In the genomic region with DNA sequence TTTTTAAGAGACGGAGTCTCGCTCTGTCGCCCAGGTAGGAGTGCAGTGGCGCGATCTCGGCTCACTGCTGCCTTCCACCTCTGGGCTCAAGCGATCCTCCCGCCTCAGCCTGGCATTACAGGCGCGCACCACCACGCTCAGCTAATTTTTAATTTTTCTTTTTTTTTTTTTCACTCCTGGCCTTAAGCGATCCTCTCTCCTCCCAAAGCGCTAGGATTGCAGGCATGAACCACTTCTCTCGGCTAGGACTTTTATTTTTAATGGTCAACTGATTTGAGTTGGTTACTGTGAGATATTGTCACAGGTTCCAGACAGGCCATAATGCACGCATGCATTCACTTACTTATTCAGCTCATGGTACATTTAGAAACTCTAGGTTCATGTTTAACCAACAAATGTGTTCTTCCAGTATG, we compare ENCODE assay signal across 1 cellular context.
TF ChIP-seq lines count a peak whose summit lies in the region.

No MANE protein-coding gene starts in this region.

TF ChIP-seq in K562, 482 proteins besides CTCF, POLR2A, EP300 and RAD21 (continued from another document and continues in another):
- TF ChIP-seq, protein P1, sequence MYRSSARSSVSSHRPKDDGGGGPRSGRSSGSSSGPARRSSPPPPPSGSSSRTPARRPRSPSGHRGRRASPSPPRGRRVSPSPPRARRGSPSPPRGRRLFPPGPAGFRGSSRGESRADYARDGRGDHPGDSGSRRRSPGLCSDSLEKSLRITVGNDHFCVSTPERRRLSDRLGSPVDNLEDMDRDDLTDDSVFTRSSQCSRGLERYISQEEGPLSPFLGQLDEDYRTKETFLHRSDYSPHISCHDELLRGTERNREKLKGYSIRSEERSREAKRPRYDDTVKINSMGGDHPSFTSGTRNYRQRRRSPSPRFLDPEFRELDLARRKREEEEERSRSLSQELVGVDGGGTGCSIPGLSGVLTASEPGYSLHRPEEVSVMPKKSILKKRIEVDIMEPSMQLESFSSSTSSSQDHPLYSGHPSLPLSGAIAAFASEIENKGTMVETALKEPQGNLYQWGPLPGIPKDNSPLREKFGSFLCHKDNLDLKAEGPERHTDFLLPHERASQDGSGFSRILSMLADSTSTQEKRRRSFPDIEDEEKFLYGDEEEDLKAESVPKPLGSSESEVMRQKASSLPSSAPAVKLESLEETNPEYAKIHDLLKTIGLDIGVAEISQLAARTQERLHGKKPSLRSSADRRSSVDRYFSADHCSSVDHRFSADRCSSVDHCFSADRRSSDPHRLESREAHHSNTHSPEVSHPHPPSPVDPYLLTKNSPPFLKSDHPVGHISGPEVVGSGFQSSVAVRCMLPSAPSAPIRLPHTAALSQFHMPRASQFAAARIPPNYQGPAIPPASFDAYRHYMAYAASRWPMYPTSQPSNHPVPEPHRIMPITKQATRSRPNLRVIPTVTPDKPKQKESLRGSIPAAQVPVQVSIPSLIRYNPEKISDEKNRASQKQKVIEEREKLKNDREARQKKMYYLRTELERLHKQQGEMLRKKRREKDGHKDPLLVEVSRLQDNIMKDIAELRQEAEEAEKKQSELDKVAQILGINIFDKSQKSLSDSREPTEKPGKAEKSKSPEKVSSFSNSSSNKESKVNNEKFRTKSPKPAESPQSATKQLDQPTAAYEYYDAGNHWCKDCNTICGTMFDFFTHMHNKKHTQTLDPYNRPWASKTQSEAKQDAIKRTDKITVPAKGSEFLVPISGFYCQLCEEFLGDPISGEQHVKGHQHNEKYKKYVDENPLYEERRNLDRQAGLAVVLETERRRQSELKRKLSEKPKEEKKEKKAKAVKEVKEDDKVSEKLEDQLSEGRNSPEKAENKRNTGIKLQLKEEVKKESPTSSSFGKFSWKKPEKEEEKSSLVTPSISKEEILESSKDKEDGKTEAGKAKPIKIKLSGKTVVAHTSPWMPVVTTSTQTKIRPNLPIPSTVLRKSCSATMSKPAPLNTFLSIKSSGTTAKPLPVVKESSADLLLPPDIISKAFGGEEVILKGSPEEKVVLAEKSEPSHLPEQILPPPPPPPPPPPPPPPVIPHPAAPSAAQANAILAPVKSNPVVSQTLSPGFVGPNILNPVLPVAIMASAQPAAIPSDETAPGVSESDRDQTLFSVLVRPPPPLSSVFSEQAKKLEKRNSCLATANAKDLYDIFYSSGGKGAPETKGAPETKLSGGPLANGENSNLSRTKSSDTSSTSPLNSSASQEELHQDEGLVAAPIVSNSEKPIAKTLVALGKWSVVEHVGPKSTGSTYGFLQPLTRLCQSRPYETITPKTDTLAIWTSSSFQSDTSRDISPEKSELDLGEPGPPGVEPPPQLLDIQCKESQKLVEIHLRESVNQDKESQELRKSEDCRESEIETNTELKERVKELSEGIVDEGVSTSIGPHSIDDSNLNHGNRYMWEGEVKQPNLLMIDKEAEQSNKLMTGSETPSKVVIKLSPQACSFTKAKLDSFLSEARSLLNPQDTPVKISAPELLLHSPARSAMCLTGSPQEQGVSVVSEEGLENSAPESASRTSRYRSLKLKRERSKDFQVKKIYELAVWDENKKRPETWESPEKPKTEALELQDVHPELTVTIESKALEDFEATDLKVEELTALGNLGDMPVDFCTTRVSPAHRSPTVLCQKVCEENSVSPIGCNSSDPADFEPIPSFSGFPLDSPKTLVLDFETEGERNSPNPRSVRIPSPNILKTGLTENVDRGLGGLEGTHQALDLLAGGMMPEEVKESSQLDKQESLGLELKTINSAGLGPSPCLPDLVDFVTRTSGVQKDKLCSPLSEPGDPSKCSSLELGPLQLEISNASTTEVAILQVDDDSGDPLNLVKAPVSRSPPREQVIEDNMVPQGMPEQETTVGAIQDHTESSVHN (IDR thresholded peaks at IDR 0.05; ENCODE audit: borderline replicate concordance in 1 of 2, low read depth in 1 of 2) = no peak
- TF ChIP-seq RHOXF2B (CRISPR knock-in tag; conservative IDR thresholded peaks at IDR 0.05) (no peak), CHCHD3 (CRISPR knock-in tag; IDR thresholded peaks at IDR 0.05) (no peak), C11orf30 (IDR thresholded peaks at IDR 0.05; ENCODE audit: low read depth) (no peak), ZBED1 (IDR thresholded peaks at IDR 0.05) (no peak), MBD1 (CRISPR knock-in tag; IDR thresholded peaks at IDR 0.05) (no peak), MYNN (IDR thresholded peaks at IDR 0.05) (peak; percentile 88), MYNN (CRISPR knock-in tag; IDR thresholded peaks at IDR 0.05) (no peak), CHAMP1 (IDR thresholded peaks at IDR 0.05) (no peak), MTA2 (IDR thresholded peaks at IDR 0.05; ENCODE audit: low read depth) (0 out of 2 replicates have a peak, but pooled peaks have one; percentile 12), TRIM25 (IDR thresholded peaks at IDR 0.05; ENCODE audit: borderline replicate concordance) (peak; percentile 86; the same call in 1 of the 2 replicates), NBN (IDR thresholded peaks at IDR 0.05; ENCODE audit: low read depth) (peak; percentile 75), FOXK2 (conservative IDR thresholded peaks at IDR 0.05 in 1 of 2, IDR thresholded peaks at IDR 0.05 in 1 of 2; ENCODE audit: low read depth in 2 of 2) (no peak), NCOA6 (IDR thresholded peaks at IDR 0.05) (no peak), ZHX1 (conservative IDR thresholded peaks at IDR 0.05; ENCODE audit: low read length) (no peak), NFE2L1 (tag; IDR thresholded peaks at IDR 0.05; ENCODE audit: borderline replicate concordance, low read depth) (no peak), ZNF282 (CRISPR knock-in tag; IDR thresholded peaks at IDR 0.05) (no peak), DIDO1 (tag; IDR thresholded peaks at IDR 0.05; ENCODE audit: low read depth) (no peak), ZNF79 (CRISPR knock-in tag; IDR thresholded peaks at IDR 0.05; ENCODE audit: low read depth) (no peak), HNRNPK (IDR thresholded peaks at IDR 0.05; ENCODE audit: low read depth, low read length, poor library complexity, severe bottlenecking) (no peak)
- TF ChIP-seq, protein P2, sequence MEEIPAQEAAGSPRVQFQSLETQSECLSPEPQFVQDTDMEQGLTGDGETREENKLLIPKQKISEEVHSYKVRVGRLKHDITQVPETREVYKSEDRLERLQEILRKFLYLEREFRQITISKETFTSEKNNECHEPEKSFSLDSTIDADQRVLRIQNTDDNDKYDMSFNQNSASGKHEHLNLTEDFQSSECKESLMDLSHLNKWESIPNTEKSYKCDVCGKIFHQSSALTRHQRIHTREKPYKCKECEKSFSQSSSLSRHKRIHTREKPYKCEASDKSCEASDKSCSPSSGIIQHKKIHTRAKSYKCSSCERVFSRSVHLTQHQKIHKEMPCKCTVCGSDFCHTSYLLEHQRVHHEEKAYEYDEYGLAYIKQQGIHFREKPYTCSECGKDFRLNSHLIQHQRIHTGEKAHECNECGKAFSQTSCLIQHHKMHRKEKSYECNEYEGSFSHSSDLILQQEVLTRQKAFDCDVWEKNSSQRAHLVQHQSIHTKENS (CRISPR knock-in tag; IDR thresholded peaks at IDR 0.05) = no peak
- TF ChIP-seq, protein P3, sequence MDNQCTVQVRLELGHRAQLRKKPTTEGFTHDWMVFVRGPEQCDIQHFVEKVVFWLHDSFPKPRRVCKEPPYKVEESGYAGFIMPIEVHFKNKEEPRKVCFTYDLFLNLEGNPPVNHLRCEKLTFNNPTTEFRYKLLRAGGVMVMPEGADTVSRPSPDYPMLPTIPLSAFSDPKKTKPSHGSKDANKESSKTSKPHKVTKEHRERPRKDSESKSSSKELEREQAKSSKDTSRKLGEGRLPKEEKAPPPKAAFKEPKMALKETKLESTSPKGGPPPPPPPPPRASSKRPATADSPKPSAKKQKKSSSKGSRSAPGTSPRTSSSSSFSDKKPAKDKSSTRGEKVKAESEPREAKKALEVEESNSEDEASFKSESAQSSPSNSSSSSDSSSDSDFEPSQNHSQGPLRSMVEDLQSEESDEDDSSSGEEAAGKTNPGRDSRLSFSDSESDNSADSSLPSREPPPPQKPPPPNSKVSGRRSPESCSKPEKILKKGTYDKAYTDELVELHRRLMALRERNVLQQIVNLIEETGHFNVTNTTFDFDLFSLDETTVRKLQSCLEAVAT (IDR thresholded peaks at IDR 0.05) = peak; percentile 71 to 75; a peak in 1 of 4 replicates
- TF ChIP-seq, protein P4, sequence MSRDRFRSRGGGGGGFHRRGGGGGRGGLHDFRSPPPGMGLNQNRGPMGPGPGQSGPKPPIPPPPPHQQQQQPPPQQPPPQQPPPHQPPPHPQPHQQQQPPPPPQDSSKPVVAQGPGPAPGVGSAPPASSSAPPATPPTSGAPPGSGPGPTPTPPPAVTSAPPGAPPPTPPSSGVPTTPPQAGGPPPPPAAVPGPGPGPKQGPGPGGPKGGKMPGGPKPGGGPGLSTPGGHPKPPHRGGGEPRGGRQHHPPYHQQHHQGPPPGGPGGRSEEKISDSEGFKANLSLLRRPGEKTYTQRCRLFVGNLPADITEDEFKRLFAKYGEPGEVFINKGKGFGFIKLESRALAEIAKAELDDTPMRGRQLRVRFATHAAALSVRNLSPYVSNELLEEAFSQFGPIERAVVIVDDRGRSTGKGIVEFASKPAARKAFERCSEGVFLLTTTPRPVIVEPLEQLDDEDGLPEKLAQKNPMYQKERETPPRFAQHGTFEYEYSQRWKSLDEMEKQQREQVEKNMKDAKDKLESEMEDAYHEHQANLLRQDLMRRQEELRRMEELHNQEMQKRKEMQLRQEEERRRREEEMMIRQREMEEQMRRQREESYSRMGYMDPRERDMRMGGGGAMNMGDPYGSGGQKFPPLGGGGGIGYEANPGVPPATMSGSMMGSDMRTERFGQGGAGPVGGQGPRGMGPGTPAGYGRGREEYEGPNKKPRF (IDR thresholded peaks at IDR 0.05; ENCODE audit: low read depth, low read length) = no peak
- TF ChIP-seq, protein P5, sequence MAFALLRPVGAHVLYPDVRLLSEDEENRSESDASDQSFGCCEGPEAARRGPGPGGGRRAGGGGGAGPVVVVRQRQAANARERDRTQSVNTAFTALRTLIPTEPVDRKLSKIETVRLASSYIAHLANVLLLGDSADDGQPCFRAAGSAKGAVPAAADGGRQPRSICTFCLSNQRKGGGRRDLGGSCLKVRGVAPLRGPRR (CRISPR knock-in tag; IDR thresholded peaks at IDR 0.05) = no peak
- TF ChIP-seq, protein P6, sequence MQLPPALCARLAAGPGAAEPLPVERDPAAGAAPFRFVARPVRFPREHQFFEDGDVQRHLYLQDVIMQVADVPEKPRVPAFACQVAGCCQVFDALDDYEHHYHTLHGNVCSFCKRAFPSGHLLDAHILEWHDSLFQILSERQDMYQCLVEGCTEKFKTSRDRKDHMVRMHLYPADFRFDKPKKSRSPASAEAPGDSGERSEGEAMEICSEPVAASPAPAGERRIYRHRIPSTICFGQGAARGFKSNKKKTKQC (CRISPR knock-in tag; IDR thresholded peaks at IDR 0.05) = no peak
